ENCODE assay signal across 23 cellular contexts in the genomic region with DNA sequence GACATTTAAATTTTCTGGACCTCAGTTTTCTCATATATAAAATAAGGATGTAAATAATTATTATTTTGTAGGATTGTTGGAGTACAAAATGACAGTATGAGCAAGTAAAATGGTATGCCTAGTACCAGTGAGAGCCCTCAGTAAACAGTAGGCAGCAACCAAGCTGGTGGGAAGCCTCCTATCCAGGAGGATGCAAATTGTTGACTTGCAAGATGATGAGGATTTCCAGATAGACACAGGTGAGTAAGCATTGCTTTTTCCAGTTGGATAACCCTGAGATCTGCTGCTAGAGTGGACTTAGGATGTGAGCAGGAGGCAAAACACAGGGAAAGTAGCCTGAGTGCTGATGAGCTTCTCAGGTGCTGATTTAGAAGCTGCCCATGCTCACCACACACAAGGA.
"Had no signal": no experiment of that assay in that cellular context is flagged by ENCODE, and none has a peak within 500 bp of the region (broad histone marks: within the 10 kb centered on the region; RNA-seq: fewer than 3 reads in every experiment).

No MANE protein-coding gene starts in this region.

- DNase-seq: activated CD4-positive, alpha-beta memory T cell treated with anti-CD3 and anti-CD28 coated beads, Interleukin-2, amount 10 ng/mL, durations not matched to agents 7 days and 5 days; activated CD4-positive, alpha-beta T cell treated with anti-CD3 and anti-CD28 coated beads for 36 hours; activated CD4-positive, alpha-beta T cell treated with anti-CD3 and anti-CD28 coated beads, Interleukin-2, amount 50 U/mL, for 1 hour; activated CD4-positive, CD25-positive, alpha-beta regulatory T cell; activated gamma-delta T cell; activated naive CD4-positive, alpha-beta T cell treated with anti-CD3 and anti-CD28 coated beads for 36 hours; activated T-cell treated with anti-CD3 and anti-CD28 coated beads for 4 hours; activated T-cell treated with anti-CD3 and anti-CD28 coated beads, Interleukin-2, amount 50 U/mL, for 48 hours; amygdala; MM.1S; NCI-H1105 treated with DMSO at 0.1 percent for 48 hours; NCI-H1436 treated with DMSO at 0.1 percent for 48 hours; NCI-H1930; NCI-H345; NCI-H524; SIG-M5; T-cell had no signal

- H3K27me3 ChIP-seq: cardiac muscle cell had no signal

- H3K27ac ChIP-seq: cardiac muscle cell, PC-9, SK-N-MC, VCaP had no signal

- FAIRE-seq: astrocyte had no signal

- H2AFZ ChIP-seq: PC-9 had no signal

- H3K4me2 ChIP-seq: PC-9 had no signal

- H3K36me3 ChIP-seq: cardiac muscle cell had no signal

- ATAC-seq: activated CD4-positive, alpha-beta T cell treated with anti-CD3 and anti-CD28 coated beads for 36 hours; activated T-helper 17 cell treated with anti-CD3 and anti-CD28 coated beads, Interleukin-2, amount 50 U/mL, for 72 hours; T-cell had no signal

- H3K4me3 ChIP-seq: cardiac muscle cell, PC-9, SK-N-MC had no signal
